16 cellular contexts compared by ENCODE assay signal in genomic region chr6:160160929-160161646, GRCh38.
"Had no signal": no experiment of that assay in that cellular context is flagged by ENCODE, and none has a peak within 500 bp of the region (broad histone marks: within the 10 kb centered on the region; RNA-seq: fewer than 3 reads in every experiment).

No MANE protein-coding gene starts in this region.

- H3K27me3 ChIP-seq: thyroid gland, uterus had no signal

- H3K9me3 ChIP-seq: thyroid gland, uterus had no signal

- H3K36me3 ChIP-seq: uterus had no signal

- H3K4me3 ChIP-seq: lung, skin epidermis, thyroid gland, uterus had no signal

- ATAC-seq: activated CD4-positive, alpha-beta T cell treated with anti-CD3 and anti-CD28 coated beads for 36 hours; activated CD8-positive, alpha-beta T cell treated with anti-CD3 and anti-CD28 coated beads for 36 hours; stimulated activated naive B cell treated with anti-CD40 and anti-IgM and Interleukin-4, amounts not matched to agents 10 μg/mL and 1 μg/mL and 100 μg/mL, for 72 hours had no signal

- H3K27ac ChIP-seq: skin epidermis, thyroid gland, uterus had no signal

- FAIRE-seq: colon had no signal

- DNase-seq: activated CD4-positive, alpha-beta T cell treated with anti-CD3 and anti-CD28 coated beads for 36 hours; activated CD8-positive, alpha-beta T cell treated with anti-CD3 and anti-CD28 coated beads for 36 hours; activated effector memory CD4-positive, alpha-beta T cell treated with anti-CD3 and anti-CD28 coated beads, Interleukin-2, amount 50 U/mL, for 16 hours; activated T-cell treated with anti-CD3 and anti-CD28 coated beads, Interleukin-2, amount 50 U/mL, for 48 hours; caudate nucleus; glutamatergic neuron; midbrain; naive B cell; stimulated activated CD4-positive, alpha-beta T cell treated with anti-CD3 and anti-CD28 coated beads, Interleukin-15, amount 100 ng/mL, for 24 hours; stimulated activated CD4-positive, alpha-beta T cell treated with anti-CD3 and anti-CD28 coated beads, Interleukin-4, amount 100 ng/mL, for 1 hour; stimulated activated naive B cell treated with anti-CD40 and anti-IgM and Interleukin-4, amounts not matched to agents 10 μg/mL and 1 μg/mL and 100 μg/mL, for 72 hours; thyroid gland; uterus had no signal

- H3K4me1 ChIP-seq: uterus had no signal
